Comparison of ENCODE assay signal across 1 cellular context in the genomic region with DNA sequence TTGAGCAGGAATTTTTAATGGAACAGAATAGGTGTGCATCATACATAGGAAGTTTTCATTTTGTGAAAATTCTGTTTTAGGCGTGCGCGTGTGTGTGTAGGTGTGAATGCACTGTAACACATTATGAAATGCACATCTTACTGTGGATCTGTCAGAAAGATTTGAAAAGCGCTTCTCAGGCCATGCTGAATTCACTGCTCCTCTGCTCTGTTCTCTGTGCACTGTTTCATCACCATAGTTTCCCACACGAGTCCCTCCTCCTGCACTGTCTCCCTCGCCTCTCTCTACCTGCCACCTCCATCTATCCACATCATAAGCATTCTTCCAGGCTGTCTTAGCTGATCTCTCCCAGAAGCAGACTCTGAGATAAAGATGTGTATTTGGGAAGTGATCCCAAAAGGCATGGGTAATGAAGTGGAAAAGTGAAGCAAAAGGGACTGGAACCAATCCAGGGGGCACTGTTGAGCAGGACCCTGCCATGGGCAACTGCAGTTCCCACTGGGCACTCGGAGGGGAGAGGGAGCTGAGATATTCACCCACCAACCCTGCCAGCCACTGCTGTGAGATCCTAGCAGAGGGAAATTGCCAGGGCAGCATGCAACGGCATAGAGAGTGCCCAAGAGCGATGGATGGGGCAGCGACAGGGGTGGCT.
TF ChIP-seq lines count a peak whose summit lies in the region.

No MANE protein-coding gene starts in this region.

TF ChIP-seq in SK-N-SH treated with all-trans-retinoic acid at 6 μM for 48 hours, 23 proteins besides CTCF, POLR2A, EP300 and RAD21 (continued from another document):
- TF ChIP-seq TSHZ2 (CRISPR knock-in tag; IDR thresholded peaks at IDR 0.05): no peak
- TF ChIP-seq, protein P1, sequence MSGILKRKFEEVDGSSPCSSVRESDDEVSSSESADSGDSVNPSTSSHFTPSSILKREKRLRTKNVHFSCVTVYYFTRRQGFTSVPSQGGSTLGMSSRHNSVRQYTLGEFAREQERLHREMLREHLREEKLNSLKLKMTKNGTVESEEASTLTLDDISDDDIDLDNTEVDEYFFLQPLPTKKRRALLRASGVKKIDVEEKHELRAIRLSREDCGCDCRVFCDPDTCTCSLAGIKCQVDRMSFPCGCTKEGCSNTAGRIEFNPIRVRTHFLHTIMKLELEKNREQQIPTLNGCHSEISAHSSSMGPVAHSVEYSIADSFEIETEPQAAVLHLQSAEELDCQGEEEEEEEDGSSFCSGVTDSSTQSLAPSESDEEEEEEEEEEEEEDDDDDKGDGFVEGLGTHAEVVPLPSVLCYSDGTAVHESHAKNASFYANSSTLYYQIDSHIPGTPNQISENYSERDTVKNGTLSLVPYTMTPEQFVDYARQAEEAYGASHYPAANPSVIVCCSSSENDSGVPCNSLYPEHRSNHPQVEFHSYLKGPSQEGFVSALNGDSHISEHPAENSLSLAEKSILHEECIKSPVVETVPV (CRISPR knock-in tag; IDR thresholded peaks at IDR 0.05): no peak
- no peak for TF ChIP-seq ZFP3 (CRISPR knock-in tag; IDR thresholded peaks at IDR 0.05)
- no peak for TF ChIP-seq ZNF8 (CRISPR knock-in tag; IDR thresholded peaks at IDR 0.05)
- no peak for TF ChIP-seq ZFP30 (CRISPR knock-in tag; IDR thresholded peaks at IDR 0.05)
- TF ChIP-seq, protein P2, sequence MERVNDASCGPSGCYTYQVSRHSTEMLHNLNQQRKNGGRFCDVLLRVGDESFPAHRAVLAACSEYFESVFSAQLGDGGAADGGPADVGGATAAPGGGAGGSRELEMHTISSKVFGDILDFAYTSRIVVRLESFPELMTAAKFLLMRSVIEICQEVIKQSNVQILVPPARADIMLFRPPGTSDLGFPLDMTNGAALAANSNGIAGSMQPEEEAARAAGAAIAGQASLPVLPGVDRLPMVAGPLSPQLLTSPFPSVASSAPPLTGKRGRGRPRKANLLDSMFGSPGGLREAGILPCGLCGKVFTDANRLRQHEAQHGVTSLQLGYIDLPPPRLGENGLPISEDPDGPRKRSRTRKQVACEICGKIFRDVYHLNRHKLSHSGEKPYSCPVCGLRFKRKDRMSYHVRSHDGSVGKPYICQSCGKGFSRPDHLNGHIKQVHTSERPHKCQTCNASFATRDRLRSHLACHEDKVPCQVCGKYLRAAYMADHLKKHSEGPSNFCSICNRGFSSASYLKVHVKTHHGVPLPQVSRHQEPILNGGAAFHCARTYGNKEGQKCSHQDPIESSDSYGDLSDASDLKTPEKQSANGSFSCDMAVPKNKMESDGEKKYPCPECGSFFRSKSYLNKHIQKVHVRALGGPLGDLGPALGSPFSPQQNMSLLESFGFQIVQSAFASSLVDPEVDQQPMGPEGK (CRISPR knock-in tag; IDR thresholded peaks at IDR 0.05; ENCODE audit: borderline replicate concordance): no peak
- TF ChIP-seq ISL1 (CRISPR knock-in tag; IDR thresholded peaks at IDR 0.05): no peak
- no peak for TF ChIP-seq GLIS3 (CRISPR knock-in tag; IDR thresholded peaks at IDR 0.05)
- TF ChIP-seq ZNF565 (CRISPR knock-in tag; conservative IDR thresholded peaks at IDR 0.05; ENCODE audit: low read depth): no peak
- no peak for TF ChIP-seq PPARA (CRISPR knock-in tag; IDR thresholded peaks at IDR 0.05; ENCODE audit: borderline replicate concordance)
- TF ChIP-seq OSR1 (CRISPR knock-in tag; IDR thresholded peaks at IDR 0.05): no peak
- TF ChIP-seq CSDC2 (CRISPR knock-in tag; IDR thresholded peaks at IDR 0.05): no peak
- TF ChIP-seq, protein P3, sequence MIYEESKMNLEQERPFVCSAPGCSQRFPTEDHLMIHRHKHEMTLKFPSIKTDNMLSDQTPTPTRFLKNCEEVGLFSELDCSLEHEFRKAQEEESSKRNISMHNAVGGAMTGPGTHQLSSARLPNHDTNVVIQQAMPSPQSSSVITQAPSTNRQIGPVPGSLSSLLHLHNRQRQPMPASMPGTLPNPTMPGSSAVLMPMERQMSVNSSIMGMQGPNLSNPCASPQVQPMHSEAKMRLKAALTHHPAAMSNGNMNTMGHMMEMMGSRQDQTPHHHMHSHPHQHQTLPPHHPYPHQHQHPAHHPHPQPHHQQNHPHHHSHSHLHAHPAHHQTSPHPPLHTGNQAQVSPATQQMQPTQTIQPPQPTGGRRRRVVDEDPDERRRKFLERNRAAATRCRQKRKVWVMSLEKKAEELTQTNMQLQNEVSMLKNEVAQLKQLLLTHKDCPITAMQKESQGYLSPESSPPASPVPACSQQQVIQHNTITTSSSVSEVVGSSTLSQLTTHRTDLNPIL (CRISPR knock-in tag; IDR thresholded peaks at IDR 0.05; ENCODE audit: low read depth): no peak
